18 cellular contexts compared by ENCODE assay signal in genomic region chrX:22577181-22577580, GRCh38.
DNase-seq lines count a peak whose midpoint lies in the region; ATAC-seq and TF ChIP-seq lines count a peak whose summit lies in the region.
"Had no signal": no experiment of that assay in that cellular context is flagged by ENCODE, and none has a peak within 500 bp of the region (broad histone marks: within the 10 kb centered on the region; RNA-seq: fewer than 3 reads in every experiment).

No MANE protein-coding gene starts in this region.

- no peak overlapping the region for H2BK12ac ChIP-seq in mesenchymal stem cell (ENCODE audit: low read length in 2 of 2)

- no peak overlapping the region for H3K4me2 ChIP-seq in mesenchymal stem cell (ENCODE audit: low read length, poor library complexity, severe bottlenecking)
- H3K4me2 ChIP-seq: BLaER1 treated with 17β-estradiol and CSF1 and Interleukin-3, amounts not matched to agents 10 nM and 100 nM had no signal

- H3K27me3 ChIP-seq in MG63: no peaks in the 10 kb centered on the region
- no peaks in the 10 kb centered on the region for H3K27me3 ChIP-seq in mesenchymal stem cell (ENCODE audit: control insufficient read depth in 1 of 2, insufficient read depth in 1 of 2, low read length in 2 of 2)
- no peaks in the 10 kb centered on the region for H3K27me3 ChIP-seq in body of pancreas
- H3K27me3 ChIP-seq: BLaER1 treated with 17β-estradiol and CSF1 and Interleukin-3, amounts not matched to agents 10 nM and 100 nM; ovary had no signal

- H3K4me1 ChIP-seq in mesenchymal stem cell (ENCODE audit: control insufficient read depth, insufficient read depth, low read depth, low read length): no peaks in the 10 kb centered on the region
- no peaks in the 10 kb centered on the region for H3K4me1 ChIP-seq in body of pancreas

- no peak overlapping the region for H2BK120ac ChIP-seq in mesenchymal stem cell (ENCODE audit: low read depth, low read length)

- no peak overlapping the region for H3K23ac ChIP-seq in mesenchymal stem cell (ENCODE audit: low read length in 2 of 2)

- H3K14ac ChIP-seq in mesenchymal stem cell (ENCODE audit: low read length in 2 of 2): no peak overlapping the region

- H3K4me3 ChIP-seq in MG63: no peak overlapping the region
- no peak overlapping the region for H3K4me3 ChIP-seq in mesenchymal stem cell (ENCODE audit: insufficient read depth in 1 of 2, low read depth in 1 of 2, low read length in 2 of 2)
- H3K4me3 ChIP-seq in body of pancreas: no peak overlapping the region
- H3K4me3 ChIP-seq: BLaER1 treated with 17β-estradiol and CSF1 and Interleukin-3, amounts not matched to agents 10 nM and 100 nM; ovary had no signal

- ATAC-seq in body of pancreas (no peak), GM21447 (IDR thresholded peaks at IDR 0.05; ENCODE audit: unreplicated experiment) (no peak), GM21619 (IDR thresholded peaks at IDR 0.05; ENCODE audit: unreplicated experiment) (no peak), HG03342 (IDR thresholded peaks at IDR 0.05; ENCODE audit: unreplicated experiment) (no peak)

- H3K4ac ChIP-seq in mesenchymal stem cell (ENCODE audit: low read depth in 1 of 2, low read length in 2 of 2): no peak overlapping the region

- H3K9me3 ChIP-seq in MG63 (no peaks in the 10 kb centered on the region), mesenchymal stem cell (ENCODE audit: control insufficient read depth, low read length) (no peaks in the 10 kb centered on the region), body of pancreas (no peaks in the 10 kb centered on the region)
- H3K9me3 ChIP-seq: ovary had no signal

- H2BK5ac ChIP-seq in mesenchymal stem cell (ENCODE audit: low read depth, low read length, poor library complexity, severe bottlenecking): no peak overlapping the region

- TF ChIP-seq CTCF in AG09319 (IDR thresholded peaks at IDR 0.05; ENCODE audit: low read depth, low read length): no peak
- no peak for TF ChIP-seq CTCF in body of pancreas (IDR thresholded peaks at IDR 0.05)

- no peak overlapping the region for H4K8ac ChIP-seq in mesenchymal stem cell (ENCODE audit: low read length)

- no peak overlapping the region for H4K91ac ChIP-seq in mesenchymal stem cell (ENCODE audit: low read length)

- H2AK5ac ChIP-seq in mesenchymal stem cell (ENCODE audit: low read length, severe bottlenecking): no peak overlapping the region

- H3K27ac ChIP-seq in mesenchymal stem cell (ENCODE audit: low read length, poor library complexity, severe bottlenecking): no peak overlapping the region
- H3K27ac ChIP-seq in body of pancreas: no peak overlapping the region
- H3K27ac ChIP-seq: BLaER1 treated with 17β-estradiol and CSF1 and Interleukin-3, amounts not matched to agents 10 nM and 100 nM; ovary had no signal

- no peak overlapping the region for H2AFZ ChIP-seq in mesenchymal stem cell (ENCODE audit: low read depth, low read length)

- intact Hi-C loops in body of pancreas (cut with DNase I): no loop called here

- no peak overlapping the region for H3K18ac ChIP-seq in mesenchymal stem cell (ENCODE audit: low read depth in 1 of 2, low read length in 2 of 2)

- 62% methylated on average over 2 of the region's 3 CpGs for WGBS in mesenchymal stem cell
- 26 to 59% methylated on average over 3 of the region's 3 CpGs for WGBS in body of pancreas, 2 donors

- H3K9ac ChIP-seq in mesenchymal stem cell (ENCODE audit: low read length): peak overlapping the region; percentile 2
- H3K9ac ChIP-seq: BLaER1 treated with 17β-estradiol and CSF1 and Interleukin-3, amounts not matched to agents 10 nM and 100 nM had no signal

- DNase-seq in AG09319 (ENCODE audit: extremely low read depth, low read depth): peak; percentile 12
- DNase-seq in MG63: peak; percentile 62
- peak; percentile 13 for DNase-seq in dermis blood vessel endothelial cell
- peak; percentile 16 for DNase-seq in mesenchymal stem cell
- DNase-seq in body of pancreas: no peak
- DNase-seq: activated B cell treated with CpG ODN at 0.5 μM for 24 hours; activated CD8-positive, alpha-beta memory T cell treated with anti-CD3 and anti-CD28 coated beads, Interleukin-2, amount 50 U/mL, for 48 hours; activated naive CD8-positive, alpha-beta T cell treated with anti-CD3 and anti-CD28 coated beads for 36 hours; effector CD8-positive, alpha-beta T cell; GF-D8; NCI-H1694 treated with DMSO at 0.1 percent for 48 hours; NCI-H69; ovary; SHP77 treated with DMSO at 0.1 percent for 48 hours had no signal

- TF ChIP-seq POLR2A in body of pancreas (IDR thresholded peaks at IDR 0.05): no peak

- no peaks in the 10 kb centered on the region for H3K36me3 ChIP-seq in MG63
- no peaks in the 10 kb centered on the region for H3K36me3 ChIP-seq in mesenchymal stem cell (ENCODE audit: control insufficient read depth in 1 of 2, insufficient read depth in 2 of 2, low read depth in 1 of 2, low read length in 2 of 2)
- no peaks in the 10 kb centered on the region for H3K36me3 ChIP-seq in body of pancreas (replicated peaks in 1 of 2; ENCODE audit: insufficient read depth in 1 of 2, low read depth in 2 of 2)
- H3K36me3 ChIP-seq: BLaER1 treated with 17β-estradiol and CSF1 and Interleukin-3, amounts not matched to agents 10 nM and 100 nM; ovary had no signal

- no peaks in the 10 kb centered on the region for H3K79me1 ChIP-seq in mesenchymal stem cell (replicated peaks; ENCODE audit: low read length, poor library complexity, severe bottlenecking)

- no peak overlapping the region for H2BK15ac ChIP-seq in mesenchymal stem cell (ENCODE audit: low read depth, poor library complexity, severe bottlenecking)

Comparison
In these comparisons a context has a peak if more than half of its experiments do, and no peak if none do; other contexts are left out.
1. DNase-seq: peak in AG09319 (single experiment), MG63 (single experiment), dermis blood vessel endothelial cell (single experiment) and mesenchymal stem cell (single experiment); none in body of pancreas (0 of 4).